ENCODE assay signal across 24 cellular contexts in the genomic region with DNA sequence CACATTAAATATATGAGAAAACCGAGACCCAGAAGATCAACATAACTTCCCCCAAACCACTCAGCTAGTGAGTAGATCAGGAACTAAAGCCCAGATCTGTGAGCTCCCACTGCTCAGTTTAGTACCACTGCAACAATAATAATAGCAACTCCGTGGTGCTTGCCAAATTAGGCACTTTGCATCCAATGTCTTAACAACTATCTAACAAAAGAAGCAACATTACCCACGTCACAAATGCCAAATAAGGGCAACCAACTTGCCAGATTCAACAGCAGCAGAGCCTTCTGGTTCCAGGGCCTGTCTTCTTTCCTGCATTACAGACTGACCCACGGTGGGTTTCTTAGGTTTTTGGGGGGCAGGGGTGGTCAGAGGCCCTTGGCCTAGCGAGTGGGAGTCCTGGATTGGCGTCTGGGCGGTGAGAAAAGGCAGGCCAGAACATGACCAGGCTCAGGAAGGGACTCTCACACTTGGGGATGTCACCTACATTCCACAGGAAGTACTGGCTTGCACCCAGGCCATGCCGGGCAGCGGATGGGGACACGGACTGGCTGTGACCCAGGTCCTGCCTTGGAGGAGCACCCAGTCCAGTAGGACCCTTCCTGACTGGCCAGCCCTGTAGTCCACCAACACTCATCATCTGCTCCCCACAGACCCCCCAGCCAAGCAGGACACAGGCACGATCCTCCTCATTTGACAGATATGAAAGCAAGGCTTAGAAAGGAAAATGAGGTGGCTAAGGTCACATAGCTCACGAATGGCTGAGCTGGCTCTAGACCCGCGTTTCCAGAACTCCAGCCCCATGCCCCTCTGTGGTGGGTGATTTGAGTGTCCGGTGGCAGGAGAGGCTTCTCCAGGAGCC. TPM values are rescaled to one million over a fixed set of nuclear protein-coding genes. Genes with fewer than 3 reads are reported as not detected.
"Had no signal": no experiment of that assay in that cellular context is flagged by ENCODE, and none has a peak within 500 bp of the region (broad histone marks: within the 10 kb centered on the region; RNA-seq: fewer than 3 reads in every experiment).

No MANE protein-coding gene starts in this region.

- H3K27ac ChIP-seq: dorsolateral prefrontal cortex, skin epidermis had no signal

- H3K36me3 Mint-ChIP-seq: activated CD8-positive, alpha-beta memory T cell treated with anti-CD3 and anti-CD28 coated beads, Interleukin-2, amount 10 ng/mL, durations not matched to agents 7 days and 5 days; natural killer cell; type B pancreatic cell had no signal

- H3K27ac Mint-ChIP-seq: activated CD8-positive, alpha-beta memory T cell treated with anti-CD3 and anti-CD28 coated beads, Interleukin-2, amount 10 ng/mL, durations not matched to agents 7 days and 5 days; activated naive CD8-positive, alpha-beta T cell; natural killer cell; type B pancreatic cell had no signal

- ATAC-seq: activated CD8-positive, alpha-beta memory T cell treated with anti-CD3 and anti-CD28 coated beads, Interleukin-2, amount 10 ng/mL, durations not matched to agents 7 days and 5 days; natural killer cell; SK-N-SH treated with all-trans-retinoic acid at 6 μM for 48 hours had no signal

- DNase-seq: activated CD4-positive, alpha-beta T cell treated with anti-CD3 and anti-CD28 coated beads for 1 hour; activated CD4-positive, alpha-beta T cell treated with anti-CD3 and anti-CD28 coated beads, Interleukin-2, amount 50 U/mL, for 4 hours; activated CD8-positive, alpha-beta memory T cell treated with anti-CD3 and anti-CD28 coated beads, Interleukin-2, amount 10 ng/mL, durations not matched to agents 7 days and 5 days; activated gamma-delta T cell; activated T-cell treated with anti-CD3 and anti-CD28 coated beads, Interleukin-2, amount 50 U/mL, for 48 hours; erythroblast; hypothalamus; kidney; mesenchymal stem cell; natural killer cell; nucleus accumbens; stimulated activated CD4-positive, alpha-beta T cell treated with anti-CD3 and anti-CD28 coated beads, Interleukin-15, amount 100 ng/mL, for 24 hours; stimulated activated CD4-positive, alpha-beta T cell treated with anti-CD3 and anti-CD28 coated beads, Interleukin-4, amount 100 ng/mL, for 1 hour; stimulated activated naive CD4-positive, alpha-beta T cell treated with Interleukin-2 at 50 U/mL for 16 hours; substantia nigra; T-helper 1 cell; T1000 had no signal

- H3K9me3 Mint-ChIP-seq: natural killer cell, type B pancreatic cell had no signal

- H3K4me3 Mint-ChIP-seq: activated CD8-positive, alpha-beta memory T cell treated with anti-CD3 and anti-CD28 coated beads, Interleukin-2, amount 10 ng/mL, durations not matched to agents 7 days and 5 days; activated naive CD8-positive, alpha-beta T cell; natural killer cell; type B pancreatic cell had no signal

- H3K4me3 ChIP-seq: dorsolateral prefrontal cortex, skin epidermis had no signal

RNA-seq across cellular contexts. Expression of a gene that starts 4.6 kb away (rescaled TPM):
- total RNA-seq: activated CD8-positive, alpha-beta memory T cell treated with anti-CD3 and anti-CD28 coated beads, Interleukin-2, amount 10 ng/mL, durations not matched to agents 7 days and 5 days; liver; natural killer cell; posterior vena cava had no signal

RNA-seq across cellular contexts. Expression of a gene that starts 45.8 kb away (rescaled TPM):
- total RNA-seq: activated CD8-positive, alpha-beta memory T cell treated with anti-CD3 and anti-CD28 coated beads, Interleukin-2, amount 10 ng/mL, durations not matched to agents 7 days and 5 days; natural killer cell had no signal
